Comparison of ENCODE assay signal across 9 cellular contexts in the genomic region with DNA sequence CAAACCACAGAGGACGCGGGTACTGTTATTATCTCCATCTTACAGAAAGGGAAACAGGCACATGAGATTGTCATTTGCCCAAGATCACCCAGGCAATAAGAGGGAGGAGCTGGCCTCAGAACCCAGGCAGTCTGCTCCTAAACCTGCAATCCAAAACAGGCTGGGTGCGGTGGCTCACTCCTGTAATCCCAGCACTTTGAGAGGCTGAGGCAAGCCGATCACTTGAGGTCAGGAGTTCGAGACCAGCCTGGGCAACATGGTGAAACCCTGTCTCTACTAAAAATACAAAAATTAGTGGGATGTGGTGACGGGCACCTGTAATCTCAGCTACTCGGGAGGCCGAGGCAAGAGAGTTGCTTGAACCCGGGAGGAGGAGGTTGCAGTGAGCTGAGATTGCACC. TPM values are rescaled to one million over a fixed set of nuclear protein-coding genes. Genes with fewer than 3 reads are reported as not detected.
"Had no signal": no experiment of that assay in that cellular context is flagged by ENCODE, and none has a peak within 500 bp of the region (broad histone marks: within the 10 kb centered on the region; RNA-seq: fewer than 3 reads in every experiment).

No MANE protein-coding gene starts in this region.

RNA-seq across cellular contexts. Expression of a gene that starts 5.2 kb away (rescaled TPM):
- total RNA-seq: dermis microvascular lymphatic vessel endothelial cell, endothelial cell of umbilical vein, epithelial cell of proximal tubule, glomerular endothelial cell, kidney epithelial cell, left ventricle myocardium superior, mammary epithelial cell had no signal
- polyA plus RNA-seq: endothelial cell of umbilical vein; keratinocyte; mammary epithelial cell; naive thymus-derived CD4-positive, alpha-beta T cell had no signal

RNA-seq across cellular contexts. Expression of a gene that starts 13.3 kb away (rescaled TPM):
- polyA plus RNA-seq: naive thymus-derived CD4-positive, alpha-beta T cell had no signal
